In genomic region chr11:18267335-18268133, GRCh38 we compare ENCODE assay signal across 10 cellular contexts. TPM values are rescaled to one million over a fixed set of nuclear protein-coding genes. Genes with fewer than 3 reads are reported as not detected.
A peak's percentile ranks its signal among the peaks of the same experiment; 100 is the strongest.
DNase-seq lines count a peak whose midpoint lies in the region; ATAC-seq lines count a peak whose summit lies in the region.
"Not testable (repeated sequence)": the region's sequence is repeated elsewhere in the genome, so short reads cannot be mapped to it uniquely, and the experiment has no call there.
"Had no signal": no experiment of that assay in that cellular context is flagged by ENCODE, and none has a peak within 500 bp of the region (broad histone marks: within the 10 kb centered on the region; RNA-seq: fewer than 3 reads in every experiment).

No MANE protein-coding gene starts in this region.

- H3K4me3 Mint-ChIP-seq in IgD-negative memory B cell = peak overlapping the region; percentile 78 to 94 (median 88)
- peak overlapping the region; percentile 29 for H3K4me3 Mint-ChIP-seq in activated CD4-positive, alpha-beta memory T cell treated with anti-CD3 and anti-CD28 coated beads, Interleukin-2, amount 10 ng/mL, durations not matched to agents 7 days and 5 days

- H3K27ac Mint-ChIP-seq in IgD-negative memory B cell = peak overlapping the region; percentile 71 to 96 (median 89)
- H3K27ac Mint-ChIP-seq in activated CD4-positive, alpha-beta memory T cell treated with anti-CD3 and anti-CD28 coated beads, Interleukin-2, amount 10 ng/mL, durations not matched to agents 7 days and 5 days = peak overlapping the region; percentile 63

- H3K36me3 Mint-ChIP-seq in IgD-negative memory B cell = peaks cover 13% of the 10 kb centered on the region
- not testable (repeated sequence) for H3K36me3 Mint-ChIP-seq in activated CD4-positive, alpha-beta memory T cell treated with anti-CD3 and anti-CD28 coated beads, Interleukin-2, amount 10 ng/mL, durations not matched to agents 7 days and 5 days (ENCODE audit: low read depth)

- intact Hi-C loops in left colon (cut with DNase I, micrococcal nuclease) = not testable (repeated sequence)

- POLR2A ChIA-PET in activated CD4-positive, alpha-beta memory T cell treated with anti-CD3 and anti-CD28 coated beads, Interleukin-2, amount 10 ng/mL, durations not matched to agents 7 days and 5 days (lab: Charles Lee) = not testable (repeated sequence)

- ATAC-seq in GM18858 (IDR thresholded peaks at IDR 0.05; ENCODE audit: unreplicated experiment) (peak; percentile 40), GM19467 (IDR thresholded peaks at IDR 0.05; ENCODE audit: unreplicated experiment) (peak; percentile 43), HG02588 (IDR thresholded peaks at IDR 0.05; ENCODE audit: unreplicated experiment) (peak; percentile 59), HG03097 (IDR thresholded peaks at IDR 0.05; ENCODE audit: low FRiP score, unreplicated experiment) (peak; percentile 52), left colon (peak; percentile 97)

- CTCF ChIA-PET in activated CD4-positive, alpha-beta memory T cell treated with anti-CD3 and anti-CD28 coated beads, Interleukin-2, amount 10 ng/mL, durations not matched to agents 7 days and 5 days (lab: Charles Lee) = not testable (repeated sequence)

- H3K4me1 Mint-ChIP-seq in IgD-negative memory B cell = peaks cover 10 to 21% (median 15%) of the 10 kb centered on the region in 3 donors
- H3K4me1 Mint-ChIP-seq in activated CD4-positive, alpha-beta memory T cell treated with anti-CD3 and anti-CD28 coated beads, Interleukin-2, amount 10 ng/mL, durations not matched to agents 7 days and 5 days = peaks cover 28% of the 10 kb centered on the region

- H3K9me3 Mint-ChIP-seq in IgD-negative memory B cell; activated CD4-positive, alpha-beta memory T cell treated with anti-CD3 and anti-CD28 coated beads, Interleukin-2, amount 10 ng/mL, durations not matched to agents 7 days and 5 days: not testable (repeated sequence)

- not testable (repeated sequence) for DNase-seq in activated CD4-positive, alpha-beta memory T cell treated with anti-CD3 and anti-CD28 coated beads, Interleukin-2, amount 10 ng/mL, durations not matched to agents 7 days and 5 days; left colon

- not testable (repeated sequence) for H3K27me3 Mint-ChIP-seq in IgD-negative memory B cell; activated CD4-positive, alpha-beta memory T cell treated with anti-CD3 and anti-CD28 coated beads, Interleukin-2, amount 10 ng/mL, durations not matched to agents 7 days and 5 days

RNA-seq across cellular contexts. Expression of gene SAA1, which starts 1.5 kb away (rescaled TPM):
- not detected for polyA plus RNA-seq in IgD-negative memory B cell
- total RNA-seq in activated CD4-positive, alpha-beta memory T cell treated with anti-CD3 and anti-CD28 coated beads, Interleukin-2, amount 10 ng/mL, durations not matched to agents 7 days and 5 days = not detected
- total RNA-seq in left colon = 10 to 100 TPM in 1 of 2 donors, 1 to 10 TPM in 1; 3.1 to 11.3 TPM
- total RNA-seq: activated CD8-positive, alpha-beta memory T cell treated with anti-CD3 and anti-CD28 coated beads for 36 hours; endothelial cell of umbilical vein; pulmonary artery endothelial cell had no signal
- polyA plus RNA-seq: endothelial cell of umbilical vein had no signal

RNA-seq across cellular contexts. Expression of gene SAA2, which starts 19.1 kb away (rescaled TPM):
- polyA plus RNA-seq in IgD-negative memory B cell = 0.35 TPM
- under 1 TPM in 1 of 2 experiments, not detected in 1; 0.28 TPM for total RNA-seq in activated CD4-positive, alpha-beta memory T cell treated with anti-CD3 and anti-CD28 coated beads, Interleukin-2, amount 10 ng/mL, durations not matched to agents 7 days and 5 days
- 1 to 10 TPM in 1 of 2 donors, under 1 TPM in 1; 0.58 to 1.1 TPM for total RNA-seq in left colon
- total RNA-seq: activated CD8-positive, alpha-beta memory T cell treated with anti-CD3 and anti-CD28 coated beads for 36 hours; endothelial cell of umbilical vein; pulmonary artery endothelial cell had no signal
- polyA plus RNA-seq: endothelial cell of umbilical vein had no signal

RNA-seq across cellular contexts. Expression of gene SAA4, which starts 30.9 kb away (rescaled TPM):
- polyA plus RNA-seq in IgD-negative memory B cell = not detected
- total RNA-seq in activated CD4-positive, alpha-beta memory T cell treated with anti-CD3 and anti-CD28 coated beads, Interleukin-2, amount 10 ng/mL, durations not matched to agents 7 days and 5 days = not detected
- not detected for total RNA-seq in left colon
- total RNA-seq: activated CD8-positive, alpha-beta memory T cell treated with anti-CD3 and anti-CD28 coated beads for 36 hours; endothelial cell of umbilical vein; pulmonary artery endothelial cell had no signal
- polyA plus RNA-seq: endothelial cell of umbilical vein had no signal

RNA-seq across cellular contexts. Expression of gene HPS5, which starts 54.4 kb away (rescaled TPM):
- 25.9 TPM for polyA plus RNA-seq in IgD-negative memory B cell
- total RNA-seq in activated CD4-positive, alpha-beta memory T cell treated with anti-CD3 and anti-CD28 coated beads, Interleukin-2, amount 10 ng/mL, durations not matched to agents 7 days and 5 days = 10 to 100 TPM; 20.3 to 22.6 TPM
- total RNA-seq in left colon = 10 to 100 TPM in 1 of 2 donors, 1 to 10 TPM in 1; 8.4 to 12.9 TPM

RNA-seq across cellular contexts. Expression of gene GTF2H1, which starts 54.8 kb away (rescaled TPM):
- polyA plus RNA-seq in IgD-negative memory B cell = 34.4 TPM
- 10 to 100 TPM; 47.0 to 48.2 TPM for total RNA-seq in activated CD4-positive, alpha-beta memory T cell treated with anti-CD3 and anti-CD28 coated beads, Interleukin-2, amount 10 ng/mL, durations not matched to agents 7 days and 5 days
- total RNA-seq in left colon = 10 to 100 TPM; 29.3 to 30.0 TPM

Comparison
In these comparisons a context has a peak if more than half of its experiments do, and no peak if none do; other contexts are left out.
1. ATAC-seq: peak in every context shown above with its lines; median percentile 97 in left colon; 59 in HG02588; 52 in HG03097; 43 in GM19467; 40 in GM18858.
2. RNA of gene SAA1, which starts 1.5 kb away (total RNA-seq): 3.1 to 11.3 TPM in left colon; not detected in activated CD4-positive, alpha-beta memory T cell treated with anti-CD3 and anti-CD28 coated beads, Interleukin-2, amount 10 ng/mL, durations not matched to agents 7 days and 5 days; every median in the first group is over 4 times any median in the second.